Comparison of ENCODE assay signal across 8 cellular contexts in genomic region chr18:5628512-5629255, GRCh38.
DNase-seq lines count a peak whose midpoint lies in the region; ATAC-seq and TF ChIP-seq lines count a peak whose summit lies in the region.

No MANE protein-coding gene starts in this region.

- no peak for TF ChIP-seq CTCF in GM12864 (IDR thresholded peaks at IDR 0.05; ENCODE audit: low read depth, low read length, missing control alignments)
- no peak for TF ChIP-seq CTCF in cardiac fibroblast (IDR thresholded peaks at IDR 0.05; ENCODE audit: low read depth, low read length)

- no peaks in the 10 kb centered on the region for H3K9me3 ChIP-seq in skeletal muscle tissue (ENCODE audit: control insufficient read depth in 3 of 3, low read length in 3 of 3)

- DNase-seq in GM12864 (ENCODE audit: low read depth) (no peak), NCI-H2171 treated with DMSO at 0.1 percent for 48 hours (lab: John Stamatoyannopoulos, UW) (peak; percentile 41), cardiac fibroblast (ENCODE audit: low read depth in 2 of 2) (peak; percentile 31 to 45), iris pigment epithelial cell (ENCODE audit: low read depth) (peak; percentile 16), SIG-M5 treated with dmso at 0.1 percent for 504 hours (lab: John Stamatoyannopoulos, UW; ENCODE audit: unreplicated experiment) (no peak)

- ATAC-seq in HG03280 (IDR thresholded peaks at IDR 0.05; ENCODE audit: unreplicated experiment) (no peak), HG03378 (IDR thresholded peaks at IDR 0.05; ENCODE audit: unreplicated experiment) (no peak)

- no peaks in the 10 kb centered on the region for H3K36me3 ChIP-seq in skeletal muscle tissue (ENCODE audit: control insufficient read depth in 3 of 3, insufficient read depth in 3 of 3, low read length in 3 of 3)

- peak overlapping the region; percentile 61 to 69 (median 62) for H3K9ac ChIP-seq in skeletal muscle tissue (ENCODE audit: low read depth in 1 of 3, low read length in 3 of 3)

- peak overlapping the region; percentile 48 for H3K27ac ChIP-seq in skeletal muscle tissue (ENCODE audit: low read depth, low read length)

- peaks cover 9 to 38% (median 25%) of the 10 kb centered on the region in 3 donors for H3K27me3 ChIP-seq in skeletal muscle tissue (ENCODE audit: control insufficient read depth in 3 of 3, insufficient read depth in 3 of 3, low read length in 3 of 3)

- peaks cover 12 to 18% (median 12%) of the 10 kb centered on the region in 3 donors for H3K4me1 ChIP-seq in skeletal muscle tissue (ENCODE audit: control insufficient read depth in 3 of 3, insufficient read depth in 3 of 3, low read length in 3 of 3)

- H3K4me3 ChIP-seq in GM12864 (ENCODE audit: low read depth, low read length) (peak overlapping the region; percentile 51), cardiac fibroblast (replicated peaks in 1 of 2; ENCODE audit: low read depth in 2 of 2, low read length in 2 of 2) (peak overlapping the region; percentile 57 to 62), skeletal muscle tissue (ENCODE audit: low read length in 3 of 3) (peak overlapping the region; percentile 63 to 70 (median 66))

Comparison
In these comparisons a context has a peak if more than half of its experiments do, and no peak if none do; other contexts are left out.
1. DNase-seq: peak in NCI-H2171 treated with DMSO at 0.1 percent for 48 hours (single experiment), cardiac fibroblast (2 of 2) and iris pigment epithelial cell (single experiment); none in GM12864 (single experiment) and SIG-M5 treated with dmso at 0.1 percent for 504 hours (single experiment).
2. Peak in every context shown above with its lines, with median percentiles within 50 percentile points of each other: H3K4me3 ChIP-seq.